8 cellular contexts compared by ENCODE assay signal in the genomic region with DNA sequence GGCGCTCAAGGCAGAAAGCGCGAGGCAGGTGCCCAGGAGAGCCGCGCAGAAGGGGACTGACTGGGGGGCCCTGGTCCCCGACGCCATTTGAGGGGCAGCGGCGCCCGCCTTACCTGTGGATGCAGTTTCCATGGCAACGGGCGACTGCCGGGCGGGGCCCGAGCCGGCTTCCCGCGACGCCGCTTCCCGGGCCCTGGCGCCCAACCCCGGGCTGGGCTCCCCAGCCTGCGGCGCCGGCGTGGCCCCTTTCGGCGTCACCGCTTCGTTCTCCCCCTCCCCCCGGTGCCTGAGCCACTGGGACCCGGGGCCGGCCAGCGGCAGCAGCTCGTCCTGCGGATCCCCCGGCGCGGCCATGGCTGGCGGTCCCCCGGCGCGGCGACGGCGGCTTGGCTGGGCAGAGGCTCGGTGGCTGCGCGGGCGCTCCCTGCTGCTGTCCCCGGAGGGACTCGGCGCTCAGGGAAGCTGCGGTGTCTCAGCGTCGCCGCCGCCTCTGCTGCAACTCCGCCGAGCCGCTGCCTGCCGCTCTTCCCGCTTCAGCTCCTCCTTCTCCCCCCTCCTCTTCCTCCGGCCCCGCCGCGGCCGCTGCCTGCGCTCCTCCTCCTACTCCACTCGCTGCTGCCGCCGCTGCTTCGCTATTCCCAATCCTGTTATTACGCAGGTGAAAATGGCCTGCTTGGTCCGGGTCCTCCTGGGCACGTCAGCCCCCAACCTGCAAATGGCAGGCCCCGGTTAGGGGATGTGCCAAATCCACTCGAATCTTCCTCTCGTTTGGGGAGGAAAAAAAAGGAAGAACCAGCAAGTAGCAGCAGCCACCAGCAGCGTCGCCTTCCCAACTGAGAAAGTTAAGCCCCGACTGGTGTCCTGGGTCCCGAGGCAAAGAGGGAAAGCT. TPM values are rescaled to one million over a fixed set of nuclear protein-coding genes. Genes with fewer than 3 reads are reported as not detected.
A peak's percentile ranks its signal among the peaks of the same experiment; 100 is the strongest.
DNase-seq lines count a peak whose midpoint lies in the region; ATAC-seq, FAIRE-seq and TF ChIP-seq lines count a peak whose summit lies in the region.

A gene with protein sequence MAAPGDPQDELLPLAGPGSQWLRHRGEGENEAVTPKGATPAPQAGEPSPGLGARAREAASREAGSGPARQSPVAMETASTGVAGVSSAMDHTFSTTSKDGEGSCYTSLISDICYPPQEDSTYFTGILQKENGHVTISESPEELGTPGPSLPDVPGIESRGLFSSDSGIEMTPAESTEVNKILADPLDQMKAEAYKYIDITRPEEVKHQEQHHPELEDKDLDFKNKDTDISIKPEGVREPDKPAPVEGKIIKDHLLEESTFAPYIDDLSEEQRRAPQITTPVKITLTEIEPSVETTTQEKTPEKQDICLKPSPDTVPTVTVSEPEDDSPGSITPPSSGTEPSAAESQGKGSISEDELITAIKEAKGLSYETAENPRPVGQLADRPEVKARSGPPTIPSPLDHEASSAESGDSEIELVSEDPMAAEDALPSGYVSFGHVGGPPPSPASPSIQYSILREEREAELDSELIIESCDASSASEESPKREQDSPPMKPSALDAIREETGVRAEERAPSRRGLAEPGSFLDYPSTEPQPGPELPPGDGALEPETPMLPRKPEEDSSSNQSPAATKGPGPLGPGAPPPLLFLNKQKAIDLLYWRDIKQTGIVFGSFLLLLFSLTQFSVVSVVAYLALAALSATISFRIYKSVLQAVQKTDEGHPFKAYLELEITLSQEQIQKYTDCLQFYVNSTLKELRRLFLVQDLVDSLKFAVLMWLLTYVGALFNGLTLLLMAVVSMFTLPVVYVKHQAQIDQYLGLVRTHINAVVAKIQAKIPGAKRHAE (minus strand): TSS at position 500 of the 889 bp plus-strand sequence. CDS start 146 bp downstream, at position 354.

- no peaks in the 10 kb centered on the region for H3K27me3 ChIP-seq in MM.1S (replicated peaks; ENCODE audit: insufficient read depth, low read length)
- H3K27me3 ChIP-seq in kidney epithelial cell (ENCODE audit: control insufficient read depth, insufficient read depth, low read length) = peaks cover 27% of the 10 kb centered on the region
- peaks cover 3 to 4% of the 10 kb centered on the region in 2 donors for H3K27me3 ChIP-seq in small intestine (ENCODE audit: control insufficient read depth in 2 of 2, insufficient read depth in 2 of 2, low read length in 2 of 2)

- H3K9me3 ChIP-seq in MM.1S (replicated peaks; ENCODE audit: insufficient read depth, low read length) (no peaks in the 10 kb centered on the region), small intestine (ENCODE audit: control insufficient read depth, low read depth) (no peaks in the 10 kb centered on the region)

- H2AFZ ChIP-seq in MM.1S (ENCODE audit: low read length) = peak within 1 kb of the TSS; percentile 83

- TF ChIP-seq CTCF in MM.1S (IDR thresholded peaks at IDR 0.05; ENCODE audit: low read length) (no peak), kidney epithelial cell (IDR thresholded peaks at IDR 0.05; ENCODE audit: insufficient read depth, low read length, poor library complexity, severe bottlenecking) (no peak)

- peak; percentile 61 for ATAC-seq in GM21526 (IDR thresholded peaks at IDR 0.05; ENCODE audit: low FRiP score, unreplicated experiment)

- no peaks in the 10 kb centered on the region for H3K79me2 ChIP-seq in MM.1S (ENCODE audit: low read length)

- peak within 1 kb of the TSS; percentile 85 for H3K4me2 ChIP-seq in MM.1S (ENCODE audit: low read depth, low read length)

- H4K20me1 ChIP-seq in MM.1S (ENCODE audit: insufficient read depth, low read length) = no peaks in the 10 kb centered on the region

- H3K9me2 ChIP-seq in MM.1S (replicated peaks; ENCODE audit: insufficient read depth, low read length) = no peaks in the 10 kb centered on the region

- no peaks in the 10 kb centered on the region for H3K4me1 ChIP-seq in MM.1S (ENCODE audit: low read length)
- peaks cover 2 to 3% of the 10 kb centered on the region in 2 donors for H3K4me1 ChIP-seq in small intestine (ENCODE audit: control insufficient read depth in 2 of 2, insufficient read depth in 1 of 2, low read depth in 1 of 2, low read length in 1 of 2)

- H3K9ac ChIP-seq in MM.1S (ENCODE audit: low read length) = no peak within 1 kb of the TSS; the same call in 1 of the 2 replicates

- 0 to 1% (median 1%) methylated on average over 47 to 84 of the region's 84 CpGs for whole genome bisulfite sequencing in small intestine, 3 donors

- H3K36me3 ChIP-seq in MM.1S (replicated peaks; ENCODE audit: insufficient read depth, low read length) (no peaks in the 10 kb centered on the region), kidney epithelial cell (ENCODE audit: control insufficient read depth, insufficient read depth, low read length) (no peaks in the 10 kb centered on the region), small intestine (ENCODE audit: control insufficient read depth in 2 of 2, insufficient read depth in 2 of 2, low read length in 2 of 2) (no peaks in the 10 kb centered on the region)

- FAIRE-seq in small intestine (lab: Jason Lieb, UNC) = no peak

- H3K4me3 ChIP-seq in MM.1S (ENCODE audit: low read length) (peak within 1 kb of the TSS; percentile 67), kidney epithelial cell (ENCODE audit: low read depth, low read length) (peak within 1 kb of the TSS; percentile 45), small intestine (ENCODE audit: low read depth in 1 of 2, low read length in 2 of 2) (peak within 1 kb of the TSS; percentile 15 to 56)

- DNase-seq in DMS 273 (lab: John Stamatoyannopoulos, UW; ENCODE audit: unreplicated experiment) (peak; percentile 87), MM.1S (peak; percentile 24), SK-MEL-5 (ENCODE audit: low read depth, low spot score) (peak; percentile 9), cerebellar cortex (ENCODE audit: low spot score) (peak; percentile 83), kidney epithelial cell (ENCODE audit: low read depth) (no peak), small intestine (peak; percentile 15), NCI-H446 treated with DMSO at 0.1 percent for 48 hours (lab: John Stamatoyannopoulos, UW) (no peak)

- H3K27ac ChIP-seq in MM.1S (ENCODE audit: low read length) = no peak within 1 kb of the TSS
- no peak within 1 kb of the TSS for H3K27ac ChIP-seq in small intestine (ENCODE audit: low read depth in 1 of 2, low read length in 1 of 2)

- H3F3A ChIP-seq in MM.1S (ENCODE audit: insufficient read depth, low read length) = no peaks in the 10 kb centered on the region

- in situ Hi-C loops in SK-MEL-5 (cut with HindIII; ENCODE audit: low pct_unique_long_range_greater_than_20kb, low sequenced_read_pairs) = no loop called here

RNA-seq across cellular contexts. Expression of the gene that starts here (rescaled TPM):
- total RNA-seq in SK-MEL-5 (2014; rRNA removed; shearing (Covaris generic)) = not detected in 2 replicates
- polyA plus RNA-seq in SK-MEL-5 (2015; cell fraction: cytosol; rRNA removed) = 0.37 TPM in 1 of 2 replicates, not detected in the other
- polyA plus RNA-seq in SK-MEL-5 (2015; cell fraction: nucleus; rRNA removed) = 0.22 TPM in 1 of 2 replicates, not detected in the other
- 0.41 and 0.79 TPM in 2 replicates for total RNA-seq in kidney epithelial cell
- polyA plus RNA-seq in small intestine = 10 to 100 TPM in 1 of 3 donors, 1 to 10 TPM in 1, under 1 TPM in 1; 0.45 to 34.4 (median 1.9) TPM

Comparison
In these comparisons a context has a peak if more than half of its experiments do, and no peak if none do; other contexts are left out.
1. Peak in DNase-seq in SK-MEL-5; RNA of the gene not detected or under 1 TPM.
2. DNase-seq: peak in DMS 273 (single experiment), MM.1S (single experiment), cerebellar cortex (single experiment) and small intestine (single experiment); none in kidney epithelial cell (single experiment) and NCI-H446 treated with DMSO at 0.1 percent for 48 hours (single experiment).
3. Peak in every context shown above with its lines, with median percentiles within 50 percentile points of each other: H3K4me3 ChIP-seq.